Comparison of ENCODE assay signal across 8 cellular contexts in the genomic region with DNA sequence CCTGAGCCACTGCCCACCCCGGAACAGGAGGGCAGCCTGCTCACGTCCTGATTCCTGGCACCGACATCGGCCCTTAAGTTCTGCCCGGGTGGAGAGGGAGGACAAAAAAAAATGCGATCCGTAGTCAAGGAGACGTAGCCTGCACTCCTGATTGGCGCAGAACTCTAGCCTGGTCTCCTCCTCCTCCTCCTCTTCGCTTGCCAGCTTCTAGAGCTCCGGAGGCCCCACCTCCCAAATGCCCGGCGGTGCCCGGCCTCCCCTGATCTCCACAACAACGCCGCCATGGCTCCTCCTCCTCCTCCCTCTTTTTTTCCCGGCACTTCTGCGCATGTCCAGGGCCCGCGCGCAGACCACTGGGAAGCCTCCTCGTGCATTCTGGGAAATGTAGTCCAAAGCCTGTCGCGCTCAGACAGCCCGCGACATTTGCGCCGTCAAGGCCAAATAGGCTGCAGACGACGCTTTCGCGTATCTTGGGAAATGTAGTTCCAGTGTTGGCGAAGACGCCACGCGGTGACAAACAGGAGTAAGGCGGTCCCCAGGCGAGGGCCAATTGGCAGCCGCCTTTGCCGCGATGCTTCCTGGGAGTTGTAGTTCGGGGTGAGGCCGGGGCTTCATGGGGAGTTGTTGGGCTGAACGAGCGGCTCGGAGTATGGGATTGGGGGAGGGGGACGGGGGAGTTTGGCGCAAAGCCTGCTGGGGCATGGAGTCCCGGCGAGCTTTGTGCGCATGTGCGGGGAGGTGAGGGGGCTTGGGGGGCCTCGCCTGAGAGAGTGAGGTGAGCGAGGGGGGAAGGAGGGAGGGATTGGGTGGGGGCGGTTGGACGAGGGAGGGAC. TPM values are rescaled to one million over a fixed set of nuclear protein-coding genes. Genes with fewer than 3 reads are reported as not detected.
A peak's percentile ranks its signal among the peaks of the same experiment; 100 is the strongest.
DNase-seq lines count a peak whose midpoint lies in the region; ATAC-seq lines count a peak whose summit lies in the region.

A gene (plus strand): TSS at position 705 of the 833 bp plus-strand sequence. CDS start 5,625 bp downstream, outside the sequence.

- peaks cover 49% of the 10 kb centered on the region for H3K4me1 Mint-ChIP-seq in dendritic cell treated with granulocyte-macrophage colony-stimulating factor and Interleukin-4, amounts not matched to agents 40 ng/mL and 50 ng/mL, for 4 days (ENCODE audit: low read depth)

- H3K4me3 Mint-ChIP-seq in dendritic cell treated with granulocyte-macrophage colony-stimulating factor and Interleukin-4, amounts not matched to agents 40 ng/mL and 50 ng/mL, for 4 days = peak within 1 kb of the TSS; percentile 73

- no peaks in the 10 kb centered on the region for H3K9me3 Mint-ChIP-seq in dendritic cell treated with granulocyte-macrophage colony-stimulating factor and Interleukin-4, amounts not matched to agents 40 ng/mL and 50 ng/mL, for 4 days

- peaks cover 6% of the 10 kb centered on the region for H3K36me3 Mint-ChIP-seq in dendritic cell treated with granulocyte-macrophage colony-stimulating factor and Interleukin-4, amounts not matched to agents 40 ng/mL and 50 ng/mL, for 4 days (ENCODE audit: low read depth)

- peak; percentile 85 for ATAC-seq in GM19372 (IDR thresholded peaks at IDR 0.05; ENCODE audit: low read depth, unreplicated experiment)
- peak; percentile 81 for ATAC-seq in HG03558 (IDR thresholded peaks at IDR 0.05; ENCODE audit: extremely low read depth, unreplicated experiment)
- ATAC-seq in left lobe of liver = peak; percentile 75

- intact Hi-C loops in dendritic cell treated with granulocyte-macrophage colony-stimulating factor and Interleukin-4, amounts not matched to agents 40 ng/mL and 50 ng/mL, for 4 days (cut with micrococcal nuclease) = loop anchor here (1.0 kb wide), 2 partner anchors 19 to 35 kb away; a partner anchor contains a TSS

- H3K27ac Mint-ChIP-seq in dendritic cell treated with granulocyte-macrophage colony-stimulating factor and Interleukin-4, amounts not matched to agents 40 ng/mL and 50 ng/mL, for 4 days = peak within 1 kb of the TSS; percentile 91

- peak; percentile 89 to 100 (median 99) for DNase-seq in C1 segment of cervical spinal cord (lab: John Stamatoyannopoulos, UW)
- DNase-seq in NCI-H748 treated with DMSO at 0.1 percent for 48 hours (lab: John Stamatoyannopoulos, UW) = peak; percentile 100
- peak; percentile 100 for DNase-seq in activated CD4-positive, alpha-beta T cell treated with anti-CD3 and anti-CD28 coated beads, Interleukin-2, amount 50 U/mL, for 4 hours
- DNase-seq in left lobe of liver (ENCODE audit: low spot score) = peak; percentile 100
- peak; percentile 100 for DNase-seq in stimulated activated CD4-positive, alpha-beta T cell treated with anti-CD3 and anti-CD28 coated beads, Interleukin-2, amount 100 ng/mL, for 4 hours (ENCODE audit: low read depth)

- H3K27me3 Mint-ChIP-seq in dendritic cell treated with granulocyte-macrophage colony-stimulating factor and Interleukin-4, amounts not matched to agents 40 ng/mL and 50 ng/mL, for 4 days = no peaks in the 10 kb centered on the region

RNA-seq across cellular contexts. Expression of the gene that starts here (rescaled TPM):
- 58.5 TPM for total RNA-seq in left lobe of liver

Comparison
In these comparisons a context has a peak if more than half of its experiments do, and no peak if none do; other contexts are left out.
1. Peak in every context shown above with its lines: DNase-seq and ATAC-seq.